ENCODE assay signal across 25 cellular contexts in genomic region chr2:604826-605524, GRCh38.
"Had no signal": no experiment of that assay in that cellular context is flagged by ENCODE, and none has a peak within 500 bp of the region (broad histone marks: within the 10 kb centered on the region; RNA-seq: fewer than 3 reads in every experiment).

No MANE protein-coding gene starts in this region.

- H3K27ac ChIP-seq: SK-N-MC, WERI-Rb-1 had no signal

- ATAC-seq: activated CD4-positive, alpha-beta T cell treated with anti-CD3 and anti-CD28 coated beads for 36 hours; activated CD8-positive, alpha-beta T cell treated with anti-CD3 and anti-CD28 coated beads for 36 hours; activated T-cell treated with anti-CD3 and anti-CD28 coated beads, Interleukin-2, amount 50 U/mL, for 72 hours; Panc1; Right ventricle myocardium inferior had no signal

- H3K27me3 ChIP-seq: adrenal gland had no signal

- H3K36me3 ChIP-seq: adrenal gland, WERI-Rb-1 had no signal

- DNase-seq: activated CD4-positive, alpha-beta T cell treated with anti-CD3 and anti-CD28 coated beads for 36 hours; activated CD8-positive, alpha-beta memory T cell treated with anti-CD3 and anti-CD28 coated beads, Interleukin-2, amount 50 U/mL, for 4 hours; activated CD8-positive, alpha-beta T cell treated with anti-CD3 and anti-CD28 coated beads for 36 hours; activated naive CD4-positive, alpha-beta T cell treated with anti-CD3 and anti-CD28 coated beads, Interleukin-2, amount 50 U/mL, for 16 hours; activated naive CD8-positive, alpha-beta T cell treated with anti-CD3 and anti-CD28 coated beads, Interleukin-2, amount 10 ng/mL, durations not matched to agents 7 days and 5 days; activated T-cell treated with anti-CD3 and anti-CD28 coated beads, Interleukin-2, amount 50 U/mL, for 72 hours; anterior cingulate cortex; caudate nucleus; Karpas-422; MM.1S; NCI-H1105; NCI-H1436; NCI-H1694 treated with DMSO at 0.1 percent for 48 hours; NCI-H2081; NCI-H510A treated with DMSO at 0.1 percent for 48 hours; NCI-H69; NK-92 treated with Interleukin-12 subunit alpha and Interleukin-12 subunit beta, amount 100 ng/mL, for 24 hours; OCI-M1; RPMI8226; T-helper 1 cell; WERI-Rb-1 had no signal

- H3K9me3 ChIP-seq: adrenal gland had no signal

- H3K4me3 ChIP-seq: adrenal gland, SK-N-MC had no signal
